18 cellular contexts compared by ENCODE assay signal in the genomic region with DNA sequence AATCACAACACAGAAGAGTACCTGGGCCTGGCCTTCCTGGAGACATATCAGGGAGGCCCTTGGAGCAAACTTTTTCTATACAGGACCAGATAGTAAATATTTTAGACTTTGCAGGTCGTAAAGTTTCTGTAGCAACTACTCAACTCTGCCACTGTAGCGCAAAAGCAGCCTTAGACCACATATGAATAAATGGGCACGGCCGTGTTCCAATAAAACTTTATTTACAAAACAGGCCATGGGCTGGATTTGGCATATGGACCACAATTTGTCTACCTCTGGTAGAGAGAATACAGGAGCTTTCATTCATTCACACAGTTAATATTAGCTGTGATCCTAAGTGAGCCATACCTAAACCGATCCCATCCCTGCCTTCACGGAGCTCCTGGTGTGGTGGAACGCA.
DNase-seq lines count a peak whose midpoint lies in the region; ATAC-seq lines count a peak whose summit lies in the region.
"Had no signal": no experiment of that assay in that cellular context is flagged by ENCODE, and none has a peak within 500 bp of the region (broad histone marks: within the 10 kb centered on the region; RNA-seq: fewer than 3 reads in every experiment).

No MANE protein-coding gene starts in this region.

- no peak overlapping the region for H3K4me3 Mint-ChIP-seq in activated naive CD8-positive, alpha-beta T cell treated with anti-CD3 and anti-CD28 coated beads, Interleukin-2, amount 10 ng/mL, durations not matched to agents 7 days and 5 days
- no peak overlapping the region for H3K4me3 Mint-ChIP-seq in activated naive CD8-positive, alpha-beta T cell treated with anti-CD3 and anti-CD28 coated beads, Interleukin-2, amount 50 U/mL, for 24 hours
- no peak overlapping the region for H3K4me3 Mint-ChIP-seq in activated T-helper 2 cell treated with anti-CD3 and anti-CD28 coated beads, Interferon-gamma antibody, Interleukin-2, Interleukin-4, amounts not matched to agents 10 μg/mL and 5 μg/mL and 100 μg/mL, durations not matched to agents 14 hours and 24 hours and 36 hours (ENCODE audit: low read depth)
- H3K4me3 Mint-ChIP-seq: H9 had no signal

- H3K4me1 Mint-ChIP-seq in activated naive CD8-positive, alpha-beta T cell treated with anti-CD3 and anti-CD28 coated beads, Interleukin-2, amount 10 ng/mL, durations not matched to agents 7 days and 5 days: peaks cover 42% of the 10 kb centered on the region
- peaks cover 41% of the 10 kb centered on the region for H3K4me1 Mint-ChIP-seq in activated naive CD8-positive, alpha-beta T cell treated with anti-CD3 and anti-CD28 coated beads, Interleukin-2, amount 50 U/mL, for 24 hours
- H3K4me1 Mint-ChIP-seq in activated T-helper 2 cell treated with anti-CD3 and anti-CD28 coated beads, Interferon-gamma antibody, Interleukin-2, Interleukin-4, amounts not matched to agents 10 μg/mL and 5 μg/mL and 100 μg/mL, durations not matched to agents 14 hours and 24 hours and 36 hours (ENCODE audit: low read depth): peaks cover 40% of the 10 kb centered on the region

- H3K27me3 Mint-ChIP-seq in activated naive CD8-positive, alpha-beta T cell treated with anti-CD3 and anti-CD28 coated beads, Interleukin-2, amount 10 ng/mL, durations not matched to agents 7 days and 5 days: peaks cover 2% of the 10 kb centered on the region
- H3K27me3 Mint-ChIP-seq in activated naive CD8-positive, alpha-beta T cell treated with anti-CD3 and anti-CD28 coated beads, Interleukin-2, amount 50 U/mL, for 24 hours: no peaks in the 10 kb centered on the region
- no peaks in the 10 kb centered on the region for H3K27me3 Mint-ChIP-seq in activated T-helper 2 cell treated with anti-CD3 and anti-CD28 coated beads, Interferon-gamma antibody, Interleukin-2, Interleukin-4, amounts not matched to agents 10 μg/mL and 5 μg/mL and 100 μg/mL, durations not matched to agents 14 hours and 24 hours and 36 hours (ENCODE audit: low read depth)

- POLR2A ChIA-PET in activated naive CD8-positive, alpha-beta T cell treated with anti-CD3 and anti-CD28 coated beads, Interleukin-2, amount 10 ng/mL, durations not matched to agents 7 days and 5 days (lab: Charles Lee): interaction anchor here (0.5 to 1.8 kb wide), 5 partner anchors 11 to 183 kb away, joined by 3 to 23 read pairs (median 3); no protein-coding TSS in a partner anchor

- no peak for ATAC-seq in activated naive CD8-positive, alpha-beta T cell treated with anti-CD3 and anti-CD28 coated beads, Interleukin-2, amount 10 ng/mL, durations not matched to agents 7 days and 5 days (ENCODE audit: low read depth)
- no peak for ATAC-seq in activated naive CD8-positive, alpha-beta T cell treated with anti-CD3 and anti-CD28 coated beads, Interleukin-2, amount 50 U/mL, for 24 hours
- ATAC-seq: A549 had no signal

- H3K27ac Mint-ChIP-seq in activated naive CD8-positive, alpha-beta T cell treated with anti-CD3 and anti-CD28 coated beads, Interleukin-2, amount 10 ng/mL, durations not matched to agents 7 days and 5 days: peak overlapping the region; percentile 51
- no peak overlapping the region for H3K27ac Mint-ChIP-seq in activated naive CD8-positive, alpha-beta T cell treated with anti-CD3 and anti-CD28 coated beads, Interleukin-2, amount 50 U/mL, for 24 hours
- peak overlapping the region; percentile 57 for H3K27ac Mint-ChIP-seq in activated T-helper 2 cell treated with anti-CD3 and anti-CD28 coated beads, Interferon-gamma antibody, Interleukin-2, Interleukin-4, amounts not matched to agents 10 μg/mL and 5 μg/mL and 100 μg/mL, durations not matched to agents 14 hours and 24 hours and 36 hours

- H3K36me3 Mint-ChIP-seq in activated naive CD8-positive, alpha-beta T cell treated with anti-CD3 and anti-CD28 coated beads, Interleukin-2, amount 10 ng/mL, durations not matched to agents 7 days and 5 days: peaks cover 15% of the 10 kb centered on the region
- no peaks in the 10 kb centered on the region for H3K36me3 Mint-ChIP-seq in activated naive CD8-positive, alpha-beta T cell treated with anti-CD3 and anti-CD28 coated beads, Interleukin-2, amount 50 U/mL, for 24 hours (ENCODE audit: low read depth)
- H3K36me3 Mint-ChIP-seq in activated T-helper 2 cell treated with anti-CD3 and anti-CD28 coated beads, Interferon-gamma antibody, Interleukin-2, Interleukin-4, amounts not matched to agents 10 μg/mL and 5 μg/mL and 100 μg/mL, durations not matched to agents 14 hours and 24 hours and 36 hours (ENCODE audit: low read depth): peaks cover 11% of the 10 kb centered on the region

- H3K9me3 Mint-ChIP-seq in activated naive CD8-positive, alpha-beta T cell treated with anti-CD3 and anti-CD28 coated beads, Interleukin-2, amount 10 ng/mL, durations not matched to agents 7 days and 5 days: peaks cover 9% of the 10 kb centered on the region
- H3K9me3 Mint-ChIP-seq in activated naive CD8-positive, alpha-beta T cell treated with anti-CD3 and anti-CD28 coated beads, Interleukin-2, amount 50 U/mL, for 24 hours: no peaks in the 10 kb centered on the region
- H3K9me3 Mint-ChIP-seq in activated T-helper 2 cell treated with anti-CD3 and anti-CD28 coated beads, Interferon-gamma antibody, Interleukin-2, Interleukin-4, amounts not matched to agents 10 μg/mL and 5 μg/mL and 100 μg/mL, durations not matched to agents 14 hours and 24 hours and 36 hours: peaks cover 7% of the 10 kb centered on the region
- H3K9me3 Mint-ChIP-seq: H9 had no signal

- DNase-seq in activated naive CD8-positive, alpha-beta T cell treated with anti-CD3 and anti-CD28 coated beads, Interleukin-2, amount 10 ng/mL, durations not matched to agents 7 days and 5 days: no peak
- no peak for DNase-seq in activated naive CD8-positive, alpha-beta T cell treated with anti-CD3 and anti-CD28 coated beads, Interleukin-2, amount 50 U/mL, for 24 hours
- DNase-seq in NAMALWA (ENCODE audit: low spot score) (peak; percentile 36), AG08396 (ENCODE audit: low spot score) (no peak), cardiac septum (ENCODE audit: low spot score) (no peak), NCI-H69 (lab: John Stamatoyannopoulos, UW) (no peak)
- DNase-seq in activated T-helper 2 cell treated with anti-CD3 and anti-CD28 coated beads, Interferon-gamma antibody, Interleukin-2, Interleukin-4, amounts not matched to agents 10 μg/mL and 5 μg/mL and 100 μg/mL, durations not matched to agents 14 hours and 24 hours and 36 hours (ENCODE audit: low spot score): no peak
- DNase-seq: C1 segment of cervical spinal cord, DMS79 treated with DMSO at 0.1 percent for 48 hours, H9, NCI-H1105, NCI-H2081, NCI-H446 treated with DMSO at 0.1 percent for 48 hours, OCI-M1, RPMI8226, SHP77 treated with DMSO at 0.1 percent for 48 hours, SK-N-SH had no signal

- intact Hi-C loops in activated T-helper 2 cell treated with anti-CD3 and anti-CD28 coated beads, Interferon-gamma antibody, Interleukin-2, Interleukin-4, amounts not matched to agents 10 μg/mL and 5 μg/mL and 100 μg/mL, durations not matched to agents 14 hours and 24 hours and 36 hours (cut with micrococcal nuclease): loop anchor here (2.0 to 10.0 kb wide), 6 partner anchors 55 to 809 kb away; a partner anchor contains a TSS
- intact Hi-C loops in cardiac septum (cut with DNase I): loop anchor here (5.0 kb wide), 3 partner anchors 452 to 607 kb away; a partner anchor contains a TSS
